In the genomic region with DNA sequence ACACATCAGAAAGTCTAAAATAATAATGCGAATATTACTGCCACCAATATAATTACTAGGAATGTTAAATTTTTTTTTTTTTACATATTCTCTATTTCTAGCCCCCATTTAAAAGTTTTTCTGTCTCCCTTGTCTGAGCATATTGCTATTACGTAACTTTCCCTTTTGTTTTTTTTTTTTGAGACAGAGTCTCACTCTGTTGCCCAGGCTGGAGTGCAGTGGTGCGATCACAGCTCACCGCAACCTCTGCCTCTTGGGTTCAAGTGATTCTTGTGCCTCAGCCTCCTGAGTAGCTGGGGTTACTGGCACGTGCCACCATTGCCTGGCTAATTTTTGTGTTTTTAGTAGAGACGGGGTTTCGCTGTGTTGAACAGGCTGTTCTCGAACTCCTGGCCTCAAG, we compare ENCODE assay signal across 7 cellular contexts. TPM values are rescaled to one million over a fixed set of nuclear protein-coding genes. Genes with fewer than 3 reads are reported as not detected.
DNase-seq lines count a peak whose midpoint lies in the region; ATAC-seq and TF ChIP-seq lines count a peak whose summit lies in the region.
"Not testable (repeated sequence)": the region's sequence is repeated elsewhere in the genome, so short reads cannot be mapped to it uniquely, and the experiment has no call there.

No MANE protein-coding gene starts in this region.

- not testable (repeated sequence) for H3K4me2 ChIP-seq in GM23338; trophoblast cell (ENCODE audit: low read length)

- not testable (repeated sequence) for H2AK5ac ChIP-seq in trophoblast cell (ENCODE audit: low read length)

- H3K4me1 ChIP-seq in GM23338 (ENCODE audit: insufficient read depth) (peaks cover 34% of the 10 kb centered on the region), right lobe of liver (peaks cover 0 to 55% (median 21%) of the 10 kb centered on the region in 4 donors), subcutaneous abdominal adipose tissue (ENCODE audit: control insufficient read depth in 5 of 5, insufficient read depth in 5 of 5, low read length in 5 of 5) (peaks cover 7 to 49% (median 40%) of the 10 kb centered on the region in 5 donors)
- not testable (repeated sequence) for H3K4me1 ChIP-seq in trophoblast cell (ENCODE audit: control insufficient read depth in 1 of 2, insufficient read depth in 2 of 2, low read length in 2 of 2)

- H3K9me3 Mint-ChIP-seq in GM23338; activated CD4-positive, alpha-beta T cell treated with anti-CD3 and anti-CD28 coated beads for 36 hours (ENCODE audit: low read depth); activated T-helper 2 cell treated with anti-CD3 and anti-CD28 coated beads, Interferon-gamma antibody, Interleukin-2, Interleukin-4, amounts not matched to agents 10 μg/mL and 5 μg/mL and 100 μg/mL, durations not matched to agents 14 hours and 24 hours and 36 hours; central memory CD8-positive, alpha-beta T cell: not testable (repeated sequence)

- not testable (repeated sequence) for H3K79me2 ChIP-seq in GM23338 (replicated peaks; ENCODE audit: insufficient read depth)
- peaks cover 28% of the 10 kb centered on the region for H3K79me2 ChIP-seq in trophoblast cell (ENCODE audit: control insufficient read depth, insufficient read depth, low read length, poor library complexity)

- not testable (repeated sequence) for H4K91ac ChIP-seq in trophoblast cell (ENCODE audit: low read depth, low read length)

- H3K4me3 Mint-ChIP-seq in GM23338; activated CD4-positive, alpha-beta T cell treated with anti-CD3 and anti-CD28 coated beads for 36 hours: not testable (repeated sequence)
- H3K4me3 Mint-ChIP-seq in activated T-helper 2 cell treated with anti-CD3 and anti-CD28 coated beads, Interferon-gamma antibody, Interleukin-2, Interleukin-4, amounts not matched to agents 10 μg/mL and 5 μg/mL and 100 μg/mL, durations not matched to agents 14 hours and 24 hours and 36 hours (ENCODE audit: low read depth) = peak overlapping the region; percentile 38
- H3K4me3 Mint-ChIP-seq in central memory CD8-positive, alpha-beta T cell = peak overlapping the region; percentile 29

- H4K20me1 ChIP-seq in GM23338 (replicated peaks; ENCODE audit: insufficient read depth) = peaks cover 95% of the 10 kb centered on the region

- H3K79me1 ChIP-seq in trophoblast cell (ENCODE audit: low read length) = not testable (repeated sequence)

- not testable (repeated sequence) for H3K9ac ChIP-seq in trophoblast cell (ENCODE audit: low read length); subcutaneous abdominal adipose tissue (ENCODE audit: low read length in 5 of 5)

- not testable (repeated sequence) for H2AFZ ChIP-seq in GM23338; trophoblast cell (ENCODE audit: insufficient read depth, low read length, poor library complexity)

- peak overlapping the region; percentile 94 for H3K4ac ChIP-seq in trophoblast cell (ENCODE audit: low read depth, low read length)

- not testable (repeated sequence) for H3K27me3 Mint-ChIP-seq in GM23338 (ENCODE audit: insufficient read depth, low read depth, poor library complexity); activated CD4-positive, alpha-beta T cell treated with anti-CD3 and anti-CD28 coated beads for 36 hours; activated T-helper 2 cell treated with anti-CD3 and anti-CD28 coated beads, Interferon-gamma antibody, Interleukin-2, Interleukin-4, amounts not matched to agents 10 μg/mL and 5 μg/mL and 100 μg/mL, durations not matched to agents 14 hours and 24 hours and 36 hours (ENCODE audit: low read depth); central memory CD8-positive, alpha-beta T cell

- H2BK12ac ChIP-seq in trophoblast cell (ENCODE audit: low read length) = not testable (repeated sequence)

- H3K4me3 ChIP-seq in GM23338; right lobe of liver; trophoblast cell (ENCODE audit: low read depth, low read length); subcutaneous abdominal adipose tissue (ENCODE audit: low read depth in 1 of 5, low read length in 5 of 5): not testable (repeated sequence)

- H3K9me2 ChIP-seq in GM23338 (ENCODE audit: insufficient read depth) = not testable (repeated sequence)

- peak overlapping the region; percentile 34; the same call in 1 of the 2 replicates for H3K27ac ChIP-seq in GM23338 (ENCODE audit: low read depth)
- H3K27ac ChIP-seq in right lobe of liver = peak overlapping the region in 2 of 3 donors; percentile 66 to 77
- H3K27ac ChIP-seq in trophoblast cell (ENCODE audit: low read depth, low read length) = not testable (repeated sequence)
- peak overlapping the region; percentile 70 for H3K27ac ChIP-seq in subcutaneous abdominal adipose tissue (ENCODE audit: low read depth, low read length)

- intact Hi-C loops in activated CD4-positive, alpha-beta T cell treated with anti-CD3 and anti-CD28 coated beads for 36 hours (cut with DNase I, micrococcal nuclease); right lobe of liver (cut with DNase I): not testable (repeated sequence)
- intact Hi-C loops in activated T-helper 2 cell treated with anti-CD3 and anti-CD28 coated beads, Interferon-gamma antibody, Interleukin-2, Interleukin-4, amounts not matched to agents 10 μg/mL and 5 μg/mL and 100 μg/mL, durations not matched to agents 14 hours and 24 hours and 36 hours (cut with micrococcal nuclease) = loop anchor here (5.0 kb wide), 1 partner anchor 36 kb away; no protein-coding TSS in a partner anchor

- not testable (repeated sequence) for H3K27me3 ChIP-seq in GM23338 (ENCODE audit: insufficient read depth); right lobe of liver; trophoblast cell (ENCODE audit: insufficient read depth, low read length); subcutaneous abdominal adipose tissue (ENCODE audit: control insufficient read depth in 5 of 5, insufficient read depth in 4 of 5, low read length in 5 of 5)

- not testable (repeated sequence) for H3K23ac ChIP-seq in trophoblast cell (ENCODE audit: low read length)

- H3F3A ChIP-seq in GM23338 (replicated peaks; ENCODE audit: low read depth) = not testable (repeated sequence)

- H2BK5ac ChIP-seq in trophoblast cell (ENCODE audit: low read depth, low read length, poor library complexity) = not testable (repeated sequence)

- H2BK120ac ChIP-seq in trophoblast cell (ENCODE audit: insufficient read depth, low read length, poor library complexity) = not testable (repeated sequence)

- not testable (repeated sequence) for H3K9me3 ChIP-seq in right lobe of liver; trophoblast cell (ENCODE audit: insufficient read depth, low read depth, low read length); subcutaneous abdominal adipose tissue (ENCODE audit: control insufficient read depth in 5 of 5, low read length in 5 of 5)

- not testable (repeated sequence) for H3K27ac Mint-ChIP-seq in GM23338
- peak overlapping the region; percentile 65 for H3K27ac Mint-ChIP-seq in activated CD4-positive, alpha-beta T cell treated with anti-CD3 and anti-CD28 coated beads for 36 hours
- peak overlapping the region; percentile 26 for H3K27ac Mint-ChIP-seq in activated T-helper 2 cell treated with anti-CD3 and anti-CD28 coated beads, Interferon-gamma antibody, Interleukin-2, Interleukin-4, amounts not matched to agents 10 μg/mL and 5 μg/mL and 100 μg/mL, durations not matched to agents 14 hours and 24 hours and 36 hours
- H3K27ac Mint-ChIP-seq in central memory CD8-positive, alpha-beta T cell (ENCODE audit: low read depth) = peak overlapping the region; percentile 67

- peaks cover 88% of the 10 kb centered on the region for H3K36me3 Mint-ChIP-seq in GM23338 (ENCODE audit: low read depth)
- H3K36me3 Mint-ChIP-seq in activated CD4-positive, alpha-beta T cell treated with anti-CD3 and anti-CD28 coated beads for 36 hours (ENCODE audit: low read depth) = peaks cover 83% of the 10 kb centered on the region
- peaks cover 88% of the 10 kb centered on the region for H3K36me3 Mint-ChIP-seq in activated T-helper 2 cell treated with anti-CD3 and anti-CD28 coated beads, Interferon-gamma antibody, Interleukin-2, Interleukin-4, amounts not matched to agents 10 μg/mL and 5 μg/mL and 100 μg/mL, durations not matched to agents 14 hours and 24 hours and 36 hours (ENCODE audit: low read depth)
- H3K36me3 Mint-ChIP-seq in central memory CD8-positive, alpha-beta T cell (ENCODE audit: insufficient read depth) = peaks cover 63% of the 10 kb centered on the region

- not testable (repeated sequence) for DNase-seq in GM23338 (ENCODE audit: low spot score); activated CD4-positive, alpha-beta T cell treated with anti-CD3 and anti-CD28 coated beads for 36 hours; activated T-helper 2 cell treated with anti-CD3 and anti-CD28 coated beads, Interferon-gamma antibody, Interleukin-2, Interleukin-4, amounts not matched to agents 10 μg/mL and 5 μg/mL and 100 μg/mL, durations not matched to agents 14 hours and 24 hours and 36 hours (ENCODE audit: low spot score); central memory CD8-positive, alpha-beta T cell (ENCODE audit: low spot score in 2 of 2); right lobe of liver; trophoblast cell

- not testable (repeated sequence) for H4K12ac ChIP-seq in trophoblast cell (ENCODE audit: low read depth, low read length)

- 32% methylated on average over 7 of the region's 8 CpGs for WGBS in right lobe of liver (ENCODE audit: insufficient coverage, low coverage, low lambda C conversion rate, missing lambda C conversion rate)
- WGBS in trophoblast cell (ENCODE audit: extremely low coverage, insufficient coverage, insufficient read length) = no CpG with 5 or more reads among the region's 8 CpGs

- H3K4me1 Mint-ChIP-seq in GM23338 = peaks cover 26% of the 10 kb centered on the region
- H3K4me1 Mint-ChIP-seq in activated CD4-positive, alpha-beta T cell treated with anti-CD3 and anti-CD28 coated beads for 36 hours = peaks cover 85% of the 10 kb centered on the region
- H3K4me1 Mint-ChIP-seq in activated T-helper 2 cell treated with anti-CD3 and anti-CD28 coated beads, Interferon-gamma antibody, Interleukin-2, Interleukin-4, amounts not matched to agents 10 μg/mL and 5 μg/mL and 100 μg/mL, durations not matched to agents 14 hours and 24 hours and 36 hours (ENCODE audit: low read depth) = peaks cover 59% of the 10 kb centered on the region
- peaks cover 80% of the 10 kb centered on the region for H3K4me1 Mint-ChIP-seq in central memory CD8-positive, alpha-beta T cell

- not testable (repeated sequence) for H3K14ac ChIP-seq in trophoblast cell (ENCODE audit: low read length)

- H4K8ac ChIP-seq in trophoblast cell (ENCODE audit: low read depth, low read length) = not testable (repeated sequence)

- not testable (repeated sequence) for H3K18ac ChIP-seq in trophoblast cell (ENCODE audit: low read length)

- TF ChIP-seq POLR2A in right lobe of liver (IDR thresholded peaks at IDR 0.05) = not testable (repeated sequence)

- POLR2A ChIA-PET in activated CD4-positive, alpha-beta T cell treated with anti-CD3 and anti-CD28 coated beads for 36 hours (lab: Charles Lee) = not testable (repeated sequence)

- CTCF ChIA-PET in activated CD4-positive, alpha-beta T cell treated with anti-CD3 and anti-CD28 coated beads for 36 hours (lab: Charles Lee) = interaction anchor here (0.6 kb wide), 1 partner anchor 9 kb away, joined by 3 read pairs; no protein-coding TSS in a partner anchor

- not testable (repeated sequence) for ATAC-seq in GM23338; activated CD4-positive, alpha-beta T cell treated with anti-CD3 and anti-CD28 coated beads for 36 hours; central memory CD8-positive, alpha-beta T cell (replicated peaks; ENCODE audit: extremely low read depth, poor library complexity, severe bottlenecking); right lobe of liver

- peaks cover 22% of the 10 kb centered on the region; the same call in 1 of the 2 replicates for H3K36me3 ChIP-seq in GM23338 (ENCODE audit: insufficient read depth)
- H3K36me3 ChIP-seq in right lobe of liver = peaks cover 0 to 13% (median 0%) of the 10 kb centered on the region in 4 donors
- H3K36me3 ChIP-seq in trophoblast cell (ENCODE audit: control insufficient read depth in 1 of 2, insufficient read depth in 2 of 2, low read length in 2 of 2) = peaks cover 29 to 31% of the 10 kb centered on the region in 2 experiments
- peaks cover 5 to 26% (median 19%) of the 10 kb centered on the region in 5 donors for H3K36me3 ChIP-seq in subcutaneous abdominal adipose tissue (ENCODE audit: control insufficient read depth in 5 of 5, insufficient read depth in 5 of 5, low read length in 5 of 5)

- TF ChIP-seq CTCF in GM23338 (conservative IDR thresholded peaks at IDR 0.05; ENCODE audit: low read depth in 2 of 2); right lobe of liver (IDR thresholded peaks at IDR 0.05): not testable (repeated sequence)

RNA-seq across cellular contexts. Expression of gene PPP4R2, which starts 6.4 kb away (rescaled TPM):
- total RNA-seq in GM23338 (2014; rRNA removed; shearing (Covaris generic)) = 62.7 and 72.1 TPM in 2 replicates
- polyA plus RNA-seq in GM23338 (2016; fragmentation: Nextera tagmentation; extraction: Ambion mirVana) = 117 TPM in 2 replicates
- total RNA-seq in activated CD4-positive, alpha-beta T cell treated with anti-CD3 and anti-CD28 coated beads for 36 hours = 10 to 100 TPM; 75.1 to 91.5 TPM
- total RNA-seq in activated T-helper 2 cell treated with anti-CD3 and anti-CD28 coated beads, Interferon-gamma antibody, Interleukin-2, Interleukin-4, amounts not matched to agents 10 μg/mL and 5 μg/mL and 100 μg/mL, durations not matched to agents 14 hours and 24 hours and 36 hours = 105 and 111 TPM in 2 replicates
- 10 to 100 TPM; 23.7 to 56.1 (median 42.3) TPM for total RNA-seq in right lobe of liver
- polyA plus RNA-seq in trophoblast cell (2013) = 40.2 and 42.6 TPM in 2 replicates

RNA-seq across cellular contexts. Expression of gene EBLN2, which starts 58.4 kb away (rescaled TPM):
- 9.3 and 9.9 TPM in 2 replicates for total RNA-seq in GM23338 (2014; rRNA removed; shearing (Covaris generic))
- polyA plus RNA-seq in GM23338 (2016; fragmentation: Nextera tagmentation; extraction: Ambion mirVana) = 4.7 and 5.1 TPM in 2 replicates
- total RNA-seq in activated CD4-positive, alpha-beta T cell treated with anti-CD3 and anti-CD28 coated beads for 36 hours = 1 to 10 TPM; 4.7 to 5.2 TPM
- total RNA-seq in activated T-helper 2 cell treated with anti-CD3 and anti-CD28 coated beads, Interferon-gamma antibody, Interleukin-2, Interleukin-4, amounts not matched to agents 10 μg/mL and 5 μg/mL and 100 μg/mL, durations not matched to agents 14 hours and 24 hours and 36 hours = 8.6 and 8.8 TPM in 2 replicates
- 1 to 10 TPM; 1.5 to 3.8 (median 1.7) TPM for total RNA-seq in right lobe of liver
- 2.2 TPM in 2 replicates for polyA plus RNA-seq in trophoblast cell (2013)
